ENCODE assay signal across 9 cellular contexts in genomic region chr7:96596120-96596826, GRCh38.
A peak's percentile ranks its signal among the peaks of the same experiment; 100 is the strongest.
DNase-seq lines count a peak whose midpoint lies in the region; ATAC-seq and TF ChIP-seq lines count a peak whose summit lies in the region.
"Had no signal": no experiment of that assay in that cellular context is flagged by ENCODE, and none has a peak within 500 bp of the region (broad histone marks: within the 10 kb centered on the region; RNA-seq: fewer than 3 reads in every experiment).

No MANE protein-coding gene starts in this region.

- peaks cover 0 to 21% (median 6%) of the 10 kb centered on the region in 4 donors for H3K4me1 ChIP-seq in right lobe of liver

- H3K27ac ChIP-seq in right lobe of liver = peak overlapping the region in 1 of 3 donors; percentile 46

- intact Hi-C loops in right lobe of liver (cut with DNase I) (no loop called here), left ventricle myocardium superior (cut with micrococcal nuclease) (no loop called here)

- H3K9me3 ChIP-seq in right lobe of liver = no peaks in the 10 kb centered on the region

- H3K36me3 ChIP-seq in right lobe of liver = no peaks in the 10 kb centered on the region

- peak; percentile 55 to 75 (median 68) for ATAC-seq in right lobe of liver
- no peak for ATAC-seq in HG03521 (IDR thresholded peaks at IDR 0.05; ENCODE audit: unreplicated experiment)
- no peak for ATAC-seq in GM19467 (IDR thresholded peaks at IDR 0.05; ENCODE audit: unreplicated experiment)
- no peak for ATAC-seq in left ventricle myocardium superior

- TF ChIP-seq POLR2A in right lobe of liver (IDR thresholded peaks at IDR 0.05) = no peak

- H3K4me3 ChIP-seq in right lobe of liver = no peak overlapping the region

- TF ChIP-seq CTCF in right lobe of liver (IDR thresholded peaks at IDR 0.05) = peak in 1 of 4 donors; percentile 15

- DNase-seq in ELR (ENCODE audit: low read depth) (peak; percentile 8), NCI-H1436 treated with DMSO at 0.1 percent for 48 hours (lab: John Stamatoyannopoulos, UW) (peak; percentile 99), SHP77 treated with DMSO at 0.1 percent for 48 hours (lab: John Stamatoyannopoulos, UW) (peak; percentile 88), right lobe of liver (no peak), superior temporal gyrus (ENCODE audit: extremely low spot score) (no peak), left ventricle myocardium superior (no peak)
- DNase-seq: activated CD4-positive, alpha-beta T cell treated with anti-CD3 and anti-CD28 coated beads for 1 hour had no signal

- no peaks in the 10 kb centered on the region for H3K27me3 ChIP-seq in right lobe of liver

- WGBS in right lobe of liver (ENCODE audit: insufficient coverage, low coverage, low lambda C conversion rate, missing lambda C conversion rate) = 29% methylated on average over 6 of the region's 6 CpGs

Comparison
In these comparisons a context has a peak if more than half of its experiments do, and no peak if none do; other contexts are left out.
1. DNase-seq: peak in ELR (single experiment), NCI-H1436 treated with DMSO at 0.1 percent for 48 hours (single experiment) and SHP77 treated with DMSO at 0.1 percent for 48 hours (single experiment); none in right lobe of liver (0 of 3), superior temporal gyrus (single experiment) and left ventricle myocardium superior (single experiment).
2. ATAC-seq: peak in right lobe of liver (4 of 4); none in HG03521 (single experiment), GM19467 (single experiment) and left ventricle myocardium superior (single experiment).